In genomic region chr10:30346135-30346534, GRCh38 we compare ENCODE assay signal across 23 cellular contexts. TPM values are rescaled to one million over a fixed set of nuclear protein-coding genes. Genes with fewer than 3 reads are reported as not detected.
DNase-seq lines count a peak whose midpoint lies in the region; ATAC-seq, FAIRE-seq and TF ChIP-seq lines count a peak whose summit lies in the region.
"Had no signal": no experiment of that assay in that cellular context is flagged by ENCODE, and none has a peak within 500 bp of the region (broad histone marks: within the 10 kb centered on the region; RNA-seq: fewer than 3 reads in every experiment).

No MANE protein-coding gene starts in this region.

- H3K4me1 ChIP-seq in GM12878 (ENCODE audit: control insufficient read depth, insufficient read depth, low read length), result peaks cover 3% of the 10 kb centered on the region; the same call in 1 of the 2 replicates

- TF ChIP-seq CTCF in GM12878 (IDR thresholded peaks at IDR 0.05 in 2 of 3, conservative IDR thresholded peaks at IDR 0.05 in 1 of 3; ENCODE audit: control insufficient read depth in 2 of 3, extremely low read depth in 1 of 3, insufficient read depth in 1 of 3, low read depth in 3 of 3, low read length in 3 of 3) (no peak), neural cell (IDR thresholded peaks at IDR 0.05; ENCODE audit: poor library complexity, severe bottlenecking) (no peak)

- H3K9me3 Mint-ChIP-seq in activated T-cell treated with anti-CD3 and anti-CD28 coated beads, Interleukin-2, amount 50 U/mL, for 24 hours, result no peaks in the 10 kb centered on the region
- no peaks in the 10 kb centered on the region for H3K9me3 Mint-ChIP-seq in IgD-negative memory B cell
- H3K9me3 Mint-ChIP-seq: dendritic cell treated with granulocyte-macrophage colony-stimulating factor and Interleukin-4, amounts not matched to agents 40 ng/mL and 50 ng/mL, for 4 days had no signal

- H3K36me3 Mint-ChIP-seq in activated T-cell treated with anti-CD3 and anti-CD28 coated beads, Interleukin-2, amount 50 U/mL, for 24 hours (ENCODE audit: low read depth), result peaks cover 70% of the 10 kb centered on the region
- H3K36me3 Mint-ChIP-seq in IgD-negative memory B cell, result peaks cover 3% of the 10 kb centered on the region

- intact Hi-C loops in GM12878 (cut with micrococcal nuclease; ENCODE audit: unreplicated experiment), result no loop called here

- H3F3A ChIP-seq in neural cell (ENCODE audit: insufficient read depth, low read length, poor library complexity, severe bottlenecking), result no peaks in the 10 kb centered on the region

- peaks cover 72% of the 10 kb centered on the region for H3K79me2 ChIP-seq in GM12878 (ENCODE audit: control insufficient read depth, insufficient read depth, low read length)
- peaks cover 68% of the 10 kb centered on the region for H3K79me2 ChIP-seq in neural cell (replicated peaks; ENCODE audit: insufficient read depth, low read length)

- POLR2A ChIA-PET in GM12878 (lab: Charles Lee), result interaction anchor here (0.8 kb wide), 1 partner anchor 24 kb away, joined by 3 read pairs; no protein-coding TSS in a partner anchor

- H3K4me2 ChIP-seq in GM12878 (ENCODE audit: control insufficient read depth, insufficient read depth) (peak overlapping the region; percentile 89), neural cell (ENCODE audit: low read length) (no peak overlapping the region)

- TF ChIP-seq RAD21 in GM12878 (IDR thresholded peaks at IDR 0.05; ENCODE audit: insufficient read depth, low read depth, low read length) (no peak), neural cell (conservative IDR thresholded peaks at IDR 0.05) (no peak)

- H3K9me2 ChIP-seq in neural cell (ENCODE audit: insufficient read depth, low read length), result no peaks in the 10 kb centered on the region

- peaks cover 51% of the 10 kb centered on the region for H3K4me1 Mint-ChIP-seq in activated T-cell treated with anti-CD3 and anti-CD28 coated beads, Interleukin-2, amount 50 U/mL, for 24 hours (ENCODE audit: low read depth)
- peaks cover 41 to 47% (median 43%) of the 10 kb centered on the region in 3 donors for H3K4me1 Mint-ChIP-seq in IgD-negative memory B cell

- 0% methylated on average over 1 of the region's 1 CpG for WGBS in GM12878 (ENCODE audit: insufficient coverage, insufficient replicate concordance, low lambda C conversion rate, missing lambda C conversion rate)

- H3K36me3 ChIP-seq in GM12878 (ENCODE audit: control insufficient read depth in 2 of 2, insufficient read depth in 2 of 2, low read length in 1 of 2) (peaks cover 0 to 4% of the 10 kb centered on the region in 2 experiments; a peak in 2 of 4 replicates), neural cell (ENCODE audit: insufficient read depth, low read length) (no peaks in the 10 kb centered on the region)
- H3K36me3 ChIP-seq: adrenal gland, uterus had no signal

- H3K4me3 ChIP-seq in GM12878 (peak overlapping the region; percentile 89), neural cell (ENCODE audit: low read length) (peak overlapping the region; percentile 90)
- H3K4me3 ChIP-seq: adrenal gland, SJCRH30, uterus had no signal

- H3K9me3 ChIP-seq in GM12878 (replicated peaks; ENCODE audit: control insufficient read depth, insufficient read depth, low read length) (no peaks in the 10 kb centered on the region; the same call in 1 of the 3 replicates), neural cell (ENCODE audit: low read length) (no peaks in the 10 kb centered on the region)
- H3K9me3 ChIP-seq: adrenal gland, SJCRH30, uterus had no signal

- no TSS peak for BruUV-seq in GM12878 (replicated peaks; lab: Mats Ljungman, UMichigan)

- FAIRE-seq in GM12878 (lab: Jason Lieb, UNC), result no peak
- FAIRE-seq: bronchial epithelial cell, kidney had no signal

- TF ChIP-seq POLR2A in GM12878 (IDR thresholded peaks at IDR 0.05; ENCODE audit: low read depth, low read length), result no peak

- H3K9ac ChIP-seq in GM12878 (ENCODE audit: control insufficient read depth, insufficient read depth, low read length) (no peak overlapping the region), neural cell (ENCODE audit: low read length) (no peak overlapping the region)

- TF ChIP-seq EP300 in GM12878 (IDR thresholded peaks at IDR 0.05; ENCODE audit: borderline replicate concordance in 1 of 2, control insufficient read depth in 1 of 2, low read depth in 2 of 2, low read length in 2 of 2), result no peak
- no peak for TF ChIP-seq EP300 in neural cell (conservative IDR thresholded peaks at IDR 0.05; ENCODE audit: poor library complexity, severe bottlenecking)

- no peaks in the 10 kb centered on the region for H3K27me3 Mint-ChIP-seq in activated T-cell treated with anti-CD3 and anti-CD28 coated beads, Interleukin-2, amount 50 U/mL, for 24 hours
- H3K27me3 Mint-ChIP-seq in IgD-negative memory B cell, result no peaks in the 10 kb centered on the region
- H3K27me3 Mint-ChIP-seq: dendritic cell treated with granulocyte-macrophage colony-stimulating factor and Interleukin-4, amounts not matched to agents 40 ng/mL and 50 ng/mL, for 4 days had no signal

- no peak overlapping the region for H2AFZ ChIP-seq in GM12878 (ENCODE audit: control insufficient read depth, low read depth, low read length)
- no peak overlapping the region for H2AFZ ChIP-seq in neural cell (ENCODE audit: low read depth, low read length)

- H3K27ac Mint-ChIP-seq in activated T-cell treated with anti-CD3 and anti-CD28 coated beads, Interleukin-2, amount 50 U/mL, for 24 hours, result no peak overlapping the region
- H3K27ac Mint-ChIP-seq in IgD-negative memory B cell, result peak overlapping the region in 1 of 3 donors; percentile 77
- H3K27ac Mint-ChIP-seq: activated CD8-positive, alpha-beta T cell treated with anti-CD3 and anti-CD28 coated beads, Interleukin-2, amount 10 ng/mL, durations not matched to agents 7 days and 5 days; dendritic cell treated with granulocyte-macrophage colony-stimulating factor and Interleukin-4, amounts not matched to agents 40 ng/mL and 50 ng/mL, for 4 days had no signal

- peak overlapping the region; percentile 96 for H3K4me3 Mint-ChIP-seq in activated T-cell treated with anti-CD3 and anti-CD28 coated beads, Interleukin-2, amount 50 U/mL, for 24 hours
- peak overlapping the region in 3 of 4 donors; percentile 52 to 99 (median 87) for H3K4me3 Mint-ChIP-seq in IgD-negative memory B cell
- H3K4me3 Mint-ChIP-seq: dendritic cell treated with granulocyte-macrophage colony-stimulating factor and Interleukin-4, amounts not matched to agents 40 ng/mL and 50 ng/mL, for 4 days had no signal

- RAD21 ChIA-PET in GM12878 (lab: Charles Lee; ENCODE audit: unreplicated experiment), result interaction anchor here (1.0 to 2.6 kb wide), 3 partner anchors 13 to 346 kb away, joined by 3 to 8 read pairs (median 5); no protein-coding TSS in a partner anchor

- in situ Hi-C loops in GM12878 (cut with MboI), result no loop called here

- ATAC-seq in GM12878 (no peak), GM18511 (IDR thresholded peaks at IDR 0.05; ENCODE audit: unreplicated experiment) (no peak)
- ATAC-seq: activated CD4-positive, CD25-positive, alpha-beta regulatory T cell treated with anti-CD3 and anti-CD28 coated beads, Interleukin-2, amount 50 U/mL, for 24 hours; activated CD8-positive, alpha-beta T cell treated with anti-CD3 and anti-CD28 coated beads, Interleukin-2, amount 10 ng/mL, durations not matched to agents 7 days and 5 days had no signal

- H4K20me1 ChIP-seq in GM12878 (ENCODE audit: control insufficient read depth, insufficient read depth) (peaks cover 2% of the 10 kb centered on the region; the same call in 1 of the 2 replicates), neural cell (ENCODE audit: insufficient read depth) (no peaks in the 10 kb centered on the region)

- SMC1A ChIA-PET in GM12878 (lab: Charles Lee; ENCODE audit: uncharacterized antibody, unreplicated experiment), result interaction anchor here (0.7 to 1.0 kb wide), 2 partner anchors 9 to 151 kb away, joined by 3 read pairs; no protein-coding TSS in a partner anchor

- DNase-seq in activated T-cell treated with anti-CD3 and anti-CD28 coated beads, Interleukin-2, amount 50 U/mL, for 24 hours, result no peak
- DNase-seq in activated T-cell treated with anti-CD3 and anti-CD28 coated beads, Interleukin-2, amount 50 U/mL, for 1 hour, result no peak
- no peak for DNase-seq in GM12878 (ENCODE audit: low read depth, low spot score)
- no peak for DNase-seq in NCI-H2196 treated with DMSO at 0.1 percent for 48 hours (lab: John Stamatoyannopoulos, UW; ENCODE audit: unreplicated experiment)
- DNase-seq in LoVo (ENCODE audit: low spot score), result no peak
- DNase-seq: ACHN; activated CD8-positive, alpha-beta T cell treated with anti-CD3 and anti-CD28 coated beads, Interleukin-2, amount 10 ng/mL, durations not matched to agents 7 days and 5 days; adrenal gland; hypothalamus; kidney; mammary epithelial cell; NCI-H1105 treated with DMSO at 0.1 percent for 48 hours; NCI-H69; stimulated activated CD4-positive, alpha-beta T cell treated with anti-CD3 and anti-CD28 coated beads, Interleukin-4, amount 100 ng/mL, for 24 hours; T1000; uterus had no signal

- CTCF ChIA-PET in GM12878 (lab: Yijun Ruan, JAX), result interaction anchor here (0.6 to 6.0 kb wide), 6 partner anchors 13 to 293 kb away, joined by 3 to 65 read pairs (median 4); no protein-coding TSS in a partner anchor

- no peaks in the 10 kb centered on the region for H3K27me3 ChIP-seq in GM12878 (replicated peaks in 1 of 2; ENCODE audit: control insufficient read depth in 2 of 2, insufficient read depth in 2 of 2, low read length in 1 of 2)
- H3K27me3 ChIP-seq in neural cell (ENCODE audit: insufficient read depth, low read depth, low read length), result no peaks in the 10 kb centered on the region
- H3K27me3 ChIP-seq: adrenal gland, SJCRH30, uterus had no signal

- H3K27ac ChIP-seq in GM12878 (ENCODE audit: control insufficient read depth, insufficient read depth) (no peak overlapping the region), neural cell (ENCODE audit: low read length) (no peak overlapping the region)
- H3K27ac ChIP-seq: adrenal gland, SJCRH30, uterus had no signal

RNA-seq across cellular contexts. Expression of gene MTPAP, which starts 2.9 kb away (rescaled TPM):
- 7.5 TPM for polyA plus RNA-seq in IgD-negative memory B cell
- 44.2 and 45.9 TPM in 2 replicates for total RNA-seq in GM12878 (2013; cell fraction: nucleolus; rRNA removed)
- total RNA-seq in GM12878 (2014; rRNA removed), result 14.3 and 19.7 TPM in 2 replicates
- total RNA-seq in GM12878 (2014; rRNA removed; fragmentation: Illumina TruSeq; extraction: Trizol), result 21.3 and 23.8 TPM in 2 replicates
- 27.3 and 31.4 TPM in 2 replicates for total RNA-seq in GM12878 (2021)
- polyA plus RNA-seq in GM12878 (2011; ENCODE audit: low read depth), result 11.8 TPM
- polyA plus RNA-seq in GM12878 (2011; rRNA removed), result 18.7 and 19.5 TPM in 2 replicates
- polyA plus RNA-seq in GM12878 (2011; cell fraction: cytosol; rRNA removed), result 7.3 and 9.4 TPM in 2 replicates
- 8.5 and 11.1 TPM in 2 replicates for polyA plus RNA-seq in GM12878 (2011; cell fraction: nucleus; rRNA removed)
- polyA plus RNA-seq in GM12878 (2012), result 13.4 and 14.8 TPM in 2 replicates
- 19.8 and 26.1 TPM in 2 replicates for polyA plus RNA-seq in GM12878 (2014; fragmentation: Illumina TruSeq; extraction: Trizol)
- polyA plus RNA-seq in GM12878 (2014; fragmentation: Nextera tagmentation; extraction: Ambion mirVana), result 10 to 100 TPM; 29.3 to 39.2 TPM
- polyA plus RNA-seq in GM12878 (2014; rRNA removed), result 12.8 TPM in 2 replicates
- 10 to 100 TPM; 51.8 to 52.2 TPM for polyA plus RNA-seq in GM12878 (2016; fragmentation: Nextera tagmentation; extraction: Ambion mirVana)
- polyA minus RNA-seq in GM12878 (2011; rRNA and poly(A)+ RNA removed), result 11.4 and 23.0 TPM in 2 replicates
- 5.1 and 13.2 TPM in 2 replicates for polyA minus RNA-seq in GM12878 (2011; cell fraction: cytosol; rRNA and poly(A)+ RNA removed)
- 4.0 and 5.8 TPM in 2 replicates for polyA minus RNA-seq in GM12878 (2011; cell fraction: nucleus; rRNA and poly(A)+ RNA removed)
- polyA plus RNA-seq in neural cell, result 11.7 and 15.1 TPM in 2 replicates
- polyA minus RNA-seq in neural cell, result 45.0 and 69.5 TPM in 2 replicates
